8 cellular contexts compared by ENCODE assay signal in the genomic region with DNA sequence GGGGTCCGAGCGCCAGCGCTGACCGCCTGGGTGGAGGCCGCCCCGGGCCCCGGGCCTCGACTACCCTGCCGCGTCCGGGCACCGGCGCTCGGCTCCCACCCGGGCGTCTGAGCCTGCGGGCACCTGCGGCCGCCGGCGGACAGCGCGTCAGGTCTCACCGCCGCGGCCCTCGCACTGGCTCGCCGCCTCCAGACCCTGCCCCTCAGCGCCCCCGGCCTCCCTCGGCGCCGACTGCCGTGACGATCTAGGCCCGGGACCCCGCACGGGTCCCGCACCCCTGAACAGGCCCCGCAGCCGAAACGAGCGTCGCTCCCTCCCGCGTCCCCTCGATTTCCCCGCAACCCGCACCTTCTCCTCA. TPM values are rescaled to one million over a fixed set of nuclear protein-coding genes. Genes with fewer than 3 reads are reported as not detected.
DNase-seq lines count a peak whose midpoint lies in the region; ATAC-seq and TF ChIP-seq lines count a peak whose summit lies in the region.

No MANE protein-coding gene starts in this region.

- peak; percentile 11 for ATAC-seq in GM18909 (IDR thresholded peaks at IDR 0.05; ENCODE audit: poor library complexity, unreplicated experiment)
- peak; percentile 1 for ATAC-seq in HG03103 (IDR thresholded peaks at IDR 0.05; ENCODE audit: low read depth, unreplicated experiment)

- peak overlapping the region; percentile 100 for H3K4me3 Mint-ChIP-seq in activated CD4-positive, alpha-beta memory T cell treated with anti-CD3 and anti-CD28 coated beads, Interleukin-2, amount 10 ng/mL, durations not matched to agents 7 days and 5 days

- peaks cover 44% of the 10 kb centered on the region for H3K4me1 Mint-ChIP-seq in activated CD4-positive, alpha-beta memory T cell treated with anti-CD3 and anti-CD28 coated beads, Interleukin-2, amount 10 ng/mL, durations not matched to agents 7 days and 5 days

- H3K36me3 Mint-ChIP-seq in activated CD4-positive, alpha-beta memory T cell treated with anti-CD3 and anti-CD28 coated beads, Interleukin-2, amount 10 ng/mL, durations not matched to agents 7 days and 5 days (ENCODE audit: low read depth) = peaks cover 49% of the 10 kb centered on the region

- no peak for DNase-seq in AG09309 (ENCODE audit: low read depth)
- no peak for DNase-seq in activated CD4-positive, alpha-beta memory T cell treated with anti-CD3 and anti-CD28 coated beads, Interleukin-2, amount 10 ng/mL, durations not matched to agents 7 days and 5 days
- peak in 1 of 2 donors; percentile 45 for DNase-seq in cardiac muscle cell (ENCODE audit: low read depth in 1 of 2, low spot score in 1 of 2)
- DNase-seq in retinal pigment epithelial cell (ENCODE audit: low read depth) = no peak
- no peak for DNase-seq in SK-N-DZ (ENCODE audit: low spot score)
- no peak for DNase-seq in stimulated activated naive CD4-positive, alpha-beta T cell treated with Interleukin-2 at 50 U/mL for 16 hours (lab: John Stamatoyannopoulos, UW)

- H3K4me3 ChIP-seq in AG09309 (ENCODE audit: control insufficient read depth, low read depth, low read length) (peak overlapping the region; percentile 94), cardiac muscle cell (peak overlapping the region; percentile 99), retinal pigment epithelial cell (ENCODE audit: low read length) (peak overlapping the region; percentile 90)

- H3K27me3 ChIP-seq in cardiac muscle cell = no peaks in the 10 kb centered on the region

- peaks cover 9% of the 10 kb centered on the region for H3K36me3 ChIP-seq in cardiac muscle cell

- CTCF ChIA-PET in activated CD4-positive, alpha-beta memory T cell treated with anti-CD3 and anti-CD28 coated beads, Interleukin-2, amount 10 ng/mL, durations not matched to agents 7 days and 5 days (lab: Charles Lee) = interaction anchor here (1.0 to 2.9 kb wide), 5 partner anchors 17 to 62 kb away, joined by 3 to 13 read pairs (median 4); partner anchors contain the start of genes HDDC3 and UNC45A

- H3K4me1 ChIP-seq in cardiac muscle cell (ENCODE audit: low read depth) = no peaks in the 10 kb centered on the region

- H3K9me3 Mint-ChIP-seq in activated CD4-positive, alpha-beta memory T cell treated with anti-CD3 and anti-CD28 coated beads, Interleukin-2, amount 10 ng/mL, durations not matched to agents 7 days and 5 days = no peaks in the 10 kb centered on the region

- H3K27ac Mint-ChIP-seq in activated CD4-positive, alpha-beta memory T cell treated with anti-CD3 and anti-CD28 coated beads, Interleukin-2, amount 10 ng/mL, durations not matched to agents 7 days and 5 days = peak overlapping the region; percentile 100

- peak overlapping the region; percentile 90 for H3K27ac ChIP-seq in cardiac muscle cell

- TF ChIP-seq CTCF in AG09309 (IDR thresholded peaks at IDR 0.05; ENCODE audit: control insufficient read depth, insufficient read depth, low read depth, low read length, missing control alignments) = no peak
- TF ChIP-seq CTCF in cardiac muscle cell (IDR thresholded peaks at IDR 0.05; ENCODE audit: low read depth, low read length) = no peak
- no peak for TF ChIP-seq CTCF in retinal pigment epithelial cell (conservative IDR thresholded peaks at IDR 0.05; ENCODE audit: low read depth, low read length)

- H3K9me3 ChIP-seq in cardiac muscle cell (ENCODE audit: low read depth) = no peaks in the 10 kb centered on the region

- H3K27me3 Mint-ChIP-seq in activated CD4-positive, alpha-beta memory T cell treated with anti-CD3 and anti-CD28 coated beads, Interleukin-2, amount 10 ng/mL, durations not matched to agents 7 days and 5 days = no peaks in the 10 kb centered on the region

- POLR2A ChIA-PET in activated CD4-positive, alpha-beta memory T cell treated with anti-CD3 and anti-CD28 coated beads, Interleukin-2, amount 10 ng/mL, durations not matched to agents 7 days and 5 days (lab: Charles Lee) = interaction anchor here (0.7 to 3.1 kb wide), 16 partner anchors 8 to 756 kb away, joined by 3 to 31 read pairs (median 4); partner anchors contain the start of genes HDDC3, RCCD1 and VPS33B

RNA-seq across cellular contexts. Expression of gene PRC1, which starts 0.3 kb away (rescaled TPM):
- total RNA-seq in activated CD4-positive, alpha-beta memory T cell treated with anti-CD3 and anti-CD28 coated beads, Interleukin-2, amount 10 ng/mL, durations not matched to agents 7 days and 5 days = 100 to 1,000 TPM; 158 to 167 TPM
- 25.5 and 209 TPM in 2 replicates for total RNA-seq in cardiac muscle cell
- polyA plus RNA-seq in cardiac muscle cell = 20.1 and 131 TPM in 2 replicates
- 398 and 437 TPM in 2 replicates for polyA plus RNA-seq in SK-N-DZ (2014; cell fraction: cytosol; rRNA removed)
- polyA plus RNA-seq in SK-N-DZ (2014; cell fraction: nucleus; rRNA removed) = 650 and 674 TPM in 2 replicates

RNA-seq across cellular contexts. Expression of gene VPS33B, which starts 28.4 kb away (rescaled TPM):
- total RNA-seq in activated CD4-positive, alpha-beta memory T cell treated with anti-CD3 and anti-CD28 coated beads, Interleukin-2, amount 10 ng/mL, durations not matched to agents 7 days and 5 days = 10 to 100 TPM; 20.8 to 23.5 TPM
- 5.2 and 18.7 TPM in 2 replicates for total RNA-seq in cardiac muscle cell
- 13.3 and 17.2 TPM in 2 replicates for polyA plus RNA-seq in cardiac muscle cell
- polyA plus RNA-seq in SK-N-DZ (2014; cell fraction: cytosol; rRNA removed) = 8.0 and 17.9 TPM in 2 replicates
- polyA plus RNA-seq in SK-N-DZ (2014; cell fraction: nucleus; rRNA removed) = 22.3 and 33.5 TPM in 2 replicates

RNA-seq across cellular contexts. Expression of gene RCCD1, which starts 39.4 kb away (rescaled TPM):
- 10 to 100 TPM; 31.3 to 32.8 TPM for total RNA-seq in activated CD4-positive, alpha-beta memory T cell treated with anti-CD3 and anti-CD28 coated beads, Interleukin-2, amount 10 ng/mL, durations not matched to agents 7 days and 5 days
- total RNA-seq in cardiac muscle cell = 18.6 and 43.0 TPM in 2 replicates
- polyA plus RNA-seq in cardiac muscle cell = 32.8 and 50.6 TPM in 2 replicates
- polyA plus RNA-seq in SK-N-DZ (2014; cell fraction: cytosol; rRNA removed) = 16.0 and 20.1 TPM in 2 replicates
- polyA plus RNA-seq in SK-N-DZ (2014; cell fraction: nucleus; rRNA removed) = 57.0 and 66.6 TPM in 2 replicates

RNA-seq across cellular contexts. Expression of gene UNC45A, which starts 59.0 kb away (rescaled TPM):
- 10 to 100 TPM; 71.3 to 75.2 TPM for total RNA-seq in activated CD4-positive, alpha-beta memory T cell treated with anti-CD3 and anti-CD28 coated beads, Interleukin-2, amount 10 ng/mL, durations not matched to agents 7 days and 5 days
- total RNA-seq in cardiac muscle cell = 61.8 and 68.2 TPM in 2 replicates
- polyA plus RNA-seq in cardiac muscle cell = 52.5 and 61.1 TPM in 2 replicates
- 32.5 and 38.0 TPM in 2 replicates for polyA plus RNA-seq in SK-N-DZ (2014; cell fraction: cytosol; rRNA removed)
- polyA plus RNA-seq in SK-N-DZ (2014; cell fraction: nucleus; rRNA removed) = 70.6 and 74.9 TPM in 2 replicates
